In genomic region chr4:6491235-6491634, GRCh38 we compare ENCODE assay signal across 18 cellular contexts. TPM values are rescaled to one million over a fixed set of nuclear protein-coding genes. Genes with fewer than 3 reads are reported as not detected.
A peak's percentile ranks its signal among the peaks of the same experiment; 100 is the strongest.
DNase-seq lines count a peak whose midpoint lies in the region; ATAC-seq and TF ChIP-seq lines count a peak whose summit lies in the region.
"Had no signal": no experiment of that assay in that cellular context is flagged by ENCODE, and none has a peak within 500 bp of the region (broad histone marks: within the 10 kb centered on the region; RNA-seq: fewer than 3 reads in every experiment).

No MANE protein-coding gene starts in this region.

- peaks cover 0 to 24% (median 12%) of the 10 kb centered on the region in 4 donors for H3K9me3 ChIP-seq in esophagus muscularis mucosa

- no peak for TF ChIP-seq CTCF in esophagus muscularis mucosa (IDR thresholded peaks at IDR 0.05)

- intact Hi-C loops in esophagus muscularis mucosa (cut with DNase I) (no loop called here), posterior vena cava (cut with DNase I) (no loop called here)

- peaks cover 0 to 17% (median 0%) of the 10 kb centered on the region in 4 donors for H3K27me3 ChIP-seq in esophagus muscularis mucosa
- H3K27me3 ChIP-seq in H7 (ENCODE audit: control insufficient read depth, insufficient read depth, low read length) = no peaks in the 10 kb centered on the region
- H3K27me3 ChIP-seq: BLaER1 treated with 17β-estradiol and CSF1 and Interleukin-3, amounts not matched to agents 10 nM and 100 nM had no signal

- H3K4me1 ChIP-seq in esophagus muscularis mucosa = peaks cover 0 to 17% (median 14%) of the 10 kb centered on the region in 4 donors

- H3K27ac ChIP-seq in esophagus muscularis mucosa (replicated peaks in 1 of 4) = no peak overlapping the region
- H3K27ac ChIP-seq: BLaER1 treated with 17β-estradiol and CSF1 and Interleukin-3, amounts not matched to agents 10 nM and 100 nM; GM23248 had no signal

- no peak for ATAC-seq in HG03460 (IDR thresholded peaks at IDR 0.05; ENCODE audit: unreplicated experiment)
- ATAC-seq: CD8-positive, alpha-beta T cell; GM12878; HCT116; HepG2 had no signal

- no peaks in the 10 kb centered on the region for H3K36me3 ChIP-seq in esophagus muscularis mucosa
- H3K36me3 ChIP-seq in H7 (replicated peaks; ENCODE audit: control insufficient read depth, insufficient read depth, low read length) = no peaks in the 10 kb centered on the region
- H3K36me3 ChIP-seq: BLaER1 treated with 17β-estradiol and CSF1 and Interleukin-3, amounts not matched to agents 10 nM and 100 nM had no signal

- H3K4me3 ChIP-seq in esophagus muscularis mucosa = no peak overlapping the region
- H3K4me3 ChIP-seq in H7 (ENCODE audit: insufficient read depth, low read depth, low read length) = no peak overlapping the region
- H3K4me3 ChIP-seq: BLaER1 treated with 17β-estradiol and CSF1 and Interleukin-3, amounts not matched to agents 10 nM and 100 nM; GM12878; GM23248 had no signal

- TF ChIP-seq EP300 in esophagus muscularis mucosa (IDR thresholded peaks at IDR 0.05) = no peak

- DNase-seq in activated effector memory CD4-positive, alpha-beta T cell treated with anti-CD3 and anti-CD28 coated beads, Interleukin-2, amount 50 U/mL, for 16 hours = peak; percentile 22
- no peak for DNase-seq in activated effector memory CD4-positive, alpha-beta T cell treated with Interleukin-2 at 50 U/mL for 16 hours
- DNase-seq in esophagus muscularis mucosa (ENCODE audit: extremely low spot score) (peak; percentile 24), posterior vena cava (ENCODE audit: low spot score) (peak; percentile 44), H7 (no peak), NCI-H526 (lab: John Stamatoyannopoulos, UW) (no peak)
- DNase-seq: Calu3, DND-41, EL, GM23248, HFFc6 had no signal

- no peak for TF ChIP-seq POLR2A in esophagus muscularis mucosa (IDR thresholded peaks at IDR 0.05; ENCODE audit: low read depth)

RNA-seq across cellular contexts. Expression of gene PPP2R2C, which starts 18.8 kb away (rescaled TPM):
- total RNA-seq in esophagus muscularis mucosa = 1 to 10 TPM in 3 of 4 donors, under 1 TPM in 1; 0.50 to 2.7 (median 1.4) TPM
- total RNA-seq in posterior vena cava = 10 to 100 TPM in 1 of 2 donors, 1 to 10 TPM in 1; 3.9 to 18.3 TPM
- 7.2 and 7.6 TPM in 2 replicates for total RNA-seq in H7 (2014; rRNA removed; shearing (Covaris generic))
- total RNA-seq: B cell; CD8-positive, alpha-beta T cell; GM23248 had no signal

Comparison
In these comparisons a context has a peak if more than half of its experiments do, and no peak if none do; other contexts are left out.
1. DNase-seq: peak in activated effector memory CD4-positive, alpha-beta T cell treated with anti-CD3 and anti-CD28 coated beads, Interleukin-2, amount 50 U/mL, for 16 hours (single experiment), esophagus muscularis mucosa (single experiment) and posterior vena cava (single experiment); none in activated effector memory CD4-positive, alpha-beta T cell treated with Interleukin-2 at 50 U/mL for 16 hours (single experiment), H7 (single experiment) and NCI-H526 (0 of 2).